Comparison of ENCODE assay signal across 8 cellular contexts in the genomic region with DNA sequence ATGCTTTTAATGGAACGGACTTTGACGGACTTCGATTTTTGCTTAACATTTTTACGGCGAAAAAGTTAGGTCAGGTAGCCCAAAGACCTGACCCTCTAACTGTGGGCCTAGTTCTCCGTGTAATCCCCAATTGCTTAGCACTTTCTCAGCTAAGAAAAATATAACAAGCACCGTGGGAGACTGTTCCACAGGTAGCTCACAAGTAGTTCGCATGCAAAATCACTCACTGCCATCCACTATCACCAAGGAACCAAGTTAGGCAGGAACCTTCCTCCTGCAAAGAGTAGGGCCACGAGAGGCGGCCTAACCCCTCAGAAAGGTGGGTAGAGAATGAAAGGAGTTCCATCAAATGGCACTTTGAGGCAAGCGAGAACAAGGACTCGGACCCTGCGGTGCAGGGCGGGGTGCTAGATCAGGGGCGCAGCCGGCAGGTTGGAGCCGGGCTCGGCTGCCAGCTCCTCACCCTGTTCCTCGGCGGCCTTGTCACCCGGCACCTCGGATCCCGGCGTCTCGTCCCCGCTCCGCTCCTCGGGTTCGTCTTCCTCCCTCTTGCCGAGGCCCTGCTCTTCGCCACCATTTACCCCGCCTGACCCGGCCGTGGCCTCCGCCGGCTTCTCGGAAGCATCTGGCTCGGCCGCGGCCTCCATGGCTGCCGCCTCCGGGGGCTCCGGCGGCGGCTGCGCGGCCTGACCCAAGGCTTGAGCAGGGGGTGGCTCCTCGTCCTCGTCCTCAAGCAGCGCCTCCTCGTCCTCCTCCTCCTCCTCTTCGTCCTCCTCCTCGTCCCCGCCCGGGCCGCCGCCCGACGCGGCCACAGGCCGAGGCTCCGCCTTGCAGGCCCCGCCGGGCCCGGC. TPM values are rescaled to one million over a fixed set of nuclear protein-coding genes. Genes with fewer than 3 reads are reported as not detected.
DNase-seq lines count a peak whose midpoint lies in the region; ATAC-seq, FAIRE-seq and TF ChIP-seq lines count a peak whose summit lies in the region.

No MANE protein-coding gene starts in this region.

- no peak for TF ChIP-seq CTCF in K562 (IDR thresholded peaks at IDR 0.05 in 2 of 3, conservative IDR thresholded peaks at IDR 0.05 in 1 of 3; ENCODE audit: insufficient read depth in 2 of 3, low read depth in 1 of 3, low read length in 3 of 3)
- TF ChIP-seq CTCF in kidney epithelial cell (IDR thresholded peaks at IDR 0.05; ENCODE audit: insufficient read depth, low read length, poor library complexity, severe bottlenecking) = no peak

- H3K4me1 ChIP-seq in HUES48 (ENCODE audit: control insufficient read depth, insufficient read depth, low read length) = 0 out of 2 replicates have a peak, but pooled peaks cover 9% of the 10 kb centered on the region
- H3K4me1 ChIP-seq in K562 (replicated peaks in 1 of 2; ENCODE audit: control insufficient read depth in 2 of 2, insufficient read depth in 2 of 2, low read length in 2 of 2) = peaks cover 13 to 19% of the 10 kb centered on the region in 2 experiments; a peak in 4 of 5 replicates

- no TSS peak for BruUV-seq in K562 (replicated peaks; lab: Mats Ljungman, UMichigan)

- peaks cover 55% of the 10 kb centered on the region for H3K36me3 Mint-ChIP-seq in stimulated activated naive CD8-positive, alpha-beta T cell treated with anti-CD3 and anti-CD28 coated beads, Interleukin-15, Interleukin-2, amounts not matched to agents 100 ng/mL and 50 ng/mL, for 24 hours (ENCODE audit: low read depth)

- intact Hi-C loops in K562 (cut with micrococcal nuclease) = loop anchor here (1.0 to 10.0 kb wide), 7 partner anchors 20 to 136 kb away; partner anchors contain the start of genes BSCL2, GNG3, POLR2G and TMEM179B

- peak overlapping the region; percentile 98 for H3K27ac ChIP-seq in HUES48 (ENCODE audit: low read depth, low read length)
- peak overlapping the region; percentile 99 for H3K27ac ChIP-seq in K562 (ENCODE audit: extremely low read depth, low read depth, low read length)

- H3K9me3 ChIP-seq in HUES48 (ENCODE audit: control insufficient read depth, insufficient read depth, low read length) (no peaks in the 10 kb centered on the region), K562 (replicated peaks; ENCODE audit: control insufficient read depth, insufficient read depth, low read depth, low read length) (no peaks in the 10 kb centered on the region)

- peak overlapping the region; percentile 95 for H3K4me3 Mint-ChIP-seq in stimulated activated naive CD8-positive, alpha-beta T cell treated with anti-CD3 and anti-CD28 coated beads, Interleukin-15, Interleukin-2, amounts not matched to agents 100 ng/mL and 50 ng/mL, for 24 hours

- in situ Hi-C loops in K562 (cut with MboI) = no loop called here

- H3K36me3 ChIP-seq in HUES48 (ENCODE audit: control insufficient read depth, insufficient read depth, low read length) (peaks cover 44% of the 10 kb centered on the region), K562 (ENCODE audit: control insufficient read depth, insufficient read depth, low read length) (peaks cover 58% of the 10 kb centered on the region), kidney epithelial cell (ENCODE audit: control insufficient read depth, insufficient read depth, low read length) (peaks cover 2% of the 10 kb centered on the region)

- H3K9ac ChIP-seq in HUES48 (ENCODE audit: low read depth, low read length) (peak overlapping the region; percentile 71), K562 (ENCODE audit: insufficient read depth in 1 of 2, low read depth in 2 of 2, low read length in 2 of 2) (peak overlapping the region; percentile 98 to 100)

- H3K27me3 ChIP-seq in HUES48 (ENCODE audit: control insufficient read depth, insufficient read depth, low read length) = no peaks in the 10 kb centered on the region
- H3K27me3 ChIP-seq in K562 (ENCODE audit: control insufficient read depth in 2 of 2, insufficient read depth in 2 of 2, low read length in 2 of 2) = no peaks in the 10 kb centered on the region
- no peaks in the 10 kb centered on the region for H3K27me3 ChIP-seq in kidney epithelial cell (ENCODE audit: control insufficient read depth, insufficient read depth, low read length)

- WGBS in K562 (ENCODE audit: insufficient coverage, low coverage, missing lambda C conversion rate) = under 1% methylated on average over 47 of the region's 65 CpGs

- ATAC-seq in K562 = no peak
- no peak for ATAC-seq in GM18861 (IDR thresholded peaks at IDR 0.05; ENCODE audit: unreplicated experiment)

- H3K4me2 ChIP-seq in K562 (ENCODE audit: insufficient read depth, low read length) = peak overlapping the region; percentile 100

- peaks cover 66% of the 10 kb centered on the region for H3K4me1 Mint-ChIP-seq in stimulated activated naive CD8-positive, alpha-beta T cell treated with anti-CD3 and anti-CD28 coated beads, Interleukin-15, Interleukin-2, amounts not matched to agents 100 ng/mL and 50 ng/mL, for 24 hours (ENCODE audit: low read depth)

- no peak for TF ChIP-seq RAD21 in K562 (CRISPR knock-in tag; conservative IDR thresholded peaks at IDR 0.05 in 1 of 2, IDR thresholded peaks at IDR 0.05 in 1 of 2)

- H4K20me1 ChIP-seq in K562 (replicated peaks; ENCODE audit: control insufficient read depth, insufficient read depth, low read length) = peaks cover 6% of the 10 kb centered on the region; the same call in 1 of the 2 replicates

- H3K9me1 ChIP-seq in K562 (ENCODE audit: control insufficient read depth, insufficient read depth, low read length) = no peaks in the 10 kb centered on the region

- CTCF ChIA-PET in K562 (lab: Yijun Ruan, JAX; ENCODE audit: low intra/inter-chr PET ratio) = interaction anchor here (0.6 kb wide), 1 partner anchor 79 kb away, joined by 5 read pairs; the partner anchor contains the start of gene NXF1

- H3K4me3 ChIP-seq in HUES48 (ENCODE audit: low read depth, low read length) (peak overlapping the region; percentile 88), K562 (peak overlapping the region; percentile 90), kidney epithelial cell (ENCODE audit: low read depth, low read length) (peak overlapping the region; percentile 96)

- no peaks in the 10 kb centered on the region for H3K27me3 Mint-ChIP-seq in stimulated activated naive CD8-positive, alpha-beta T cell treated with anti-CD3 and anti-CD28 coated beads, Interleukin-15, Interleukin-2, amounts not matched to agents 100 ng/mL and 50 ng/mL, for 24 hours

- H2AFZ ChIP-seq in K562 (ENCODE audit: low read depth, low read length) = peak overlapping the region; percentile 42; the same call in 1 of the 2 replicates

- no peaks in the 10 kb centered on the region for H3K9me3 Mint-ChIP-seq in stimulated activated naive CD8-positive, alpha-beta T cell treated with anti-CD3 and anti-CD28 coated beads, Interleukin-15, Interleukin-2, amounts not matched to agents 100 ng/mL and 50 ng/mL, for 24 hours

- peaks cover 84% of the 10 kb centered on the region for H3K79me2 ChIP-seq in K562 (ENCODE audit: control insufficient read depth, insufficient read depth, low read length)

- DNase-seq in NK-92 treated with Interleukin-12 subunit alpha and Interleukin-12 subunit beta, amount 100 ng/mL, for 24 hours (lab: John Stamatoyannopoulos, UW) = peak; percentile 28
- no peak for DNase-seq in NK-92 (lab: John Stamatoyannopoulos, UW; ENCODE audit: unreplicated experiment)
- DNase-seq in K562 (ENCODE audit: extremely low read depth in 1 of 4, low spot score in 3 of 4) = peak in 3 of 4 experiments; percentile 24 to 35 (median 29)
- no peak for DNase-seq in kidney epithelial cell (ENCODE audit: low read depth)
- DNase-seq in H54 (ENCODE audit: insufficient read length, low spot score) = no peak

- FAIRE-seq in K562 (lab: Jason Lieb, UNC) (no peak), H54 (lab: Jason Lieb, UNC) (no peak)

- peak overlapping the region; percentile 99 for H3K27ac Mint-ChIP-seq in stimulated activated naive CD8-positive, alpha-beta T cell treated with anti-CD3 and anti-CD28 coated beads, Interleukin-15, Interleukin-2, amounts not matched to agents 100 ng/mL and 50 ng/mL, for 24 hours

- POLR2A ChIA-PET in K562 (lab: Yijun Ruan, JAX) = interaction anchor here (0.6 to 4.5 kb wide), 17 partner anchors 8 to 571 kb away, joined by 3 to 31 read pairs (median 6); partner anchors contain the start of genes BSCL2, C11orf98, CSKMT and GNG3

- TF ChIP-seq POLR2A in K562 (conservative IDR thresholded peaks at IDR 0.05) (no peak), H54 (IDR thresholded peaks at IDR 0.05; ENCODE audit: low read depth, low read length) (no peak)

- no peak for TF ChIP-seq EP300 in K562 (IDR thresholded peaks at IDR 0.05; ENCODE audit: low read length)

RNA-seq across cellular contexts. Expression of gene HNRNPUL2, which starts 0.9 kb away (rescaled TPM):
- total RNA-seq in K562 (2011; cell fraction: chromatin; rRNA removed; ENCODE audit: low replicate concordance) = 97.1 and 127 TPM in 2 replicates
- 33.5 and 44.5 TPM in 2 replicates for total RNA-seq in K562 (2011; cell fraction: nucleolus; rRNA removed)
- total RNA-seq in K562 (2011; cell fraction: nucleoplasm; rRNA removed) = 63.0 and 70.1 TPM in 2 replicates
- 7.8 and 9.0 TPM in 2 replicates for total RNA-seq in K562 (2014; rRNA removed)
- total RNA-seq in K562 (2014; rRNA removed; fragmentation: Illumina TruSeq; extraction: Trizol) = 15.2 and 18.9 TPM in 2 replicates
- total RNA-seq in K562 (2015; rRNA removed; fragmentation: Illumina TruSeq; extraction: Trizol) = 17.5 and 18.2 TPM in 2 replicates
- total RNA-seq in K562 (2021) = 22.4 and 31.9 TPM in 2 replicates
- polyA plus RNA-seq in K562 (2011; rRNA removed) = 14.4 and 15.4 TPM in 2 replicates
- 6.7 and 10.7 TPM in 2 replicates for polyA plus RNA-seq in K562 (2011; cell fraction: cytosol; rRNA removed)
- 15.1 and 19.5 TPM in 2 replicates for polyA plus RNA-seq in K562 (2011; cell fraction: nucleus; rRNA removed)
- polyA plus RNA-seq in K562 (2012) = 32.2 and 50.2 TPM in 2 replicates
- 44.3 and 45.4 TPM in 2 replicates for polyA plus RNA-seq in K562 (2014; fragmentation: Illumina TruSeq; extraction: Trizol)
- polyA plus RNA-seq in K562 (2014; fragmentation: Nextera tagmentation; extraction: Ambion mirVana) = 1 to 10 TPM in 1 of 2 experiments, under 1 TPM in 1; 0.89 to 1.4 TPM
- 23.8 and 32.3 TPM in 2 replicates for polyA plus RNA-seq in K562 (2014; rRNA removed)
- polyA minus RNA-seq in K562 (2011; rRNA and poly(A)+ RNA removed) = 17.4 and 25.6 TPM in 2 replicates
- 10.1 and 10.6 TPM in 2 replicates for polyA minus RNA-seq in K562 (2011; cell fraction: cytosol; rRNA and poly(A)+ RNA removed)
- 11.8 and 22.9 TPM in 2 replicates for polyA minus RNA-seq in K562 (2011; cell fraction: nucleus; rRNA and poly(A)+ RNA removed)
- total RNA-seq in kidney epithelial cell = 12.8 and 14.3 TPM in 2 replicates

RNA-seq across cellular contexts. Expression of gene TTC9C, which starts 1.9 kb away (rescaled TPM):
- 26.7 and 28.7 TPM in 2 replicates for total RNA-seq in K562 (2011; cell fraction: chromatin; rRNA removed; ENCODE audit: low replicate concordance)
- total RNA-seq in K562 (2011; cell fraction: nucleolus; rRNA removed) = 19.0 and 21.8 TPM in 2 replicates
- total RNA-seq in K562 (2011; cell fraction: nucleoplasm; rRNA removed) = 33.8 and 55.3 TPM in 2 replicates
- 33.7 and 39.6 TPM in 2 replicates for total RNA-seq in K562 (2014; rRNA removed)
- total RNA-seq in K562 (2014; rRNA removed; fragmentation: Illumina TruSeq; extraction: Trizol) = 27.7 and 36.3 TPM in 2 replicates
- total RNA-seq in K562 (2015; rRNA removed; fragmentation: Illumina TruSeq; extraction: Trizol) = 38.3 TPM in 2 replicates
- 34.0 and 35.1 TPM in 2 replicates for total RNA-seq in K562 (2021)
- 37.1 and 42.8 TPM in 2 replicates for polyA plus RNA-seq in K562 (2011; rRNA removed)
- polyA plus RNA-seq in K562 (2011; cell fraction: cytosol; rRNA removed) = 23.7 and 39.7 TPM in 2 replicates
- polyA plus RNA-seq in K562 (2011; cell fraction: nucleus; rRNA removed) = 30.6 and 32.5 TPM in 2 replicates
- polyA plus RNA-seq in K562 (2012) = 38.9 and 42.1 TPM in 2 replicates
- polyA plus RNA-seq in K562 (2014; fragmentation: Illumina TruSeq; extraction: Trizol) = 48.8 and 51.2 TPM in 2 replicates
- polyA plus RNA-seq in K562 (2014; fragmentation: Nextera tagmentation; extraction: Ambion mirVana) = 10 to 100 TPM; 56.5 to 59.0 TPM
- 32.8 and 44.6 TPM in 2 replicates for polyA plus RNA-seq in K562 (2014; rRNA removed)
- polyA minus RNA-seq in K562 (2011; rRNA and poly(A)+ RNA removed) = 18.1 and 21.0 TPM in 2 replicates
- 14.7 and 15.4 TPM in 2 replicates for polyA minus RNA-seq in K562 (2011; cell fraction: cytosol; rRNA and poly(A)+ RNA removed)
- 7.7 and 10.4 TPM in 2 replicates for polyA minus RNA-seq in K562 (2011; cell fraction: nucleus; rRNA and poly(A)+ RNA removed)
- 37.5 and 38.6 TPM in 2 replicates for total RNA-seq in kidney epithelial cell

RNA-seq across cellular contexts. Expression of gene GNG3, which starts 18.9 kb away (rescaled TPM):
- total RNA-seq in K562 (2011; cell fraction: chromatin; rRNA removed; ENCODE audit: low replicate concordance) = not detected in 2 replicates
- total RNA-seq in K562 (2011; cell fraction: nucleolus; rRNA removed) = not detected in 2 replicates
- 0.51 TPM in 1 of 2 replicates, not detected in the other for total RNA-seq in K562 (2011; cell fraction: nucleoplasm; rRNA removed)
- total RNA-seq in K562 (2014; rRNA removed) (not detected in 2 replicates), K562 (2014; rRNA removed; fragmentation: Illumina TruSeq; extraction: Trizol) (not detected in 2 replicates), K562 (2015; rRNA removed; fragmentation: Illumina TruSeq; extraction: Trizol) (not detected in 2 replicates), K562 (2021) (not detected in 2 replicates), kidney epithelial cell (not detected in 2 replicates)
- polyA plus RNA-seq in K562 (2011; rRNA removed) (not detected in 2 replicates), K562 (2014; fragmentation: Illumina TruSeq; extraction: Trizol) (not detected in 2 replicates), K562 (2014; fragmentation: Nextera tagmentation; extraction: Ambion mirVana) (under 1 TPM in 1 of 2 experiments, not detected in 1; 0.07 TPM), K562 (2014; rRNA removed) (not detected in 2 replicates)
- not detected in 2 replicates for polyA plus RNA-seq in K562 (2011; cell fraction: cytosol; rRNA removed)
- not detected in 2 replicates for polyA plus RNA-seq in K562 (2011; cell fraction: nucleus; rRNA removed)
- 0.31 and 0.47 TPM in 2 replicates for polyA plus RNA-seq in K562 (2012)
- not detected in 2 replicates for polyA minus RNA-seq in K562 (2011; rRNA and poly(A)+ RNA removed)
- polyA minus RNA-seq in K562 (2011; cell fraction: cytosol; rRNA and poly(A)+ RNA removed) = not detected in 2 replicates
- not detected in 2 replicates for polyA minus RNA-seq in K562 (2011; cell fraction: nucleus; rRNA and poly(A)+ RNA removed)

RNA-seq across cellular contexts. Expression of gene BSCL2, which starts 19.2 kb away (rescaled TPM):
- total RNA-seq in K562 (2011; cell fraction: chromatin; rRNA removed; ENCODE audit: low replicate concordance) = 102 and 143 TPM in 2 replicates
- 134 and 149 TPM in 2 replicates for total RNA-seq in K562 (2011; cell fraction: nucleolus; rRNA removed)
- 116 and 122 TPM in 2 replicates for total RNA-seq in K562 (2011; cell fraction: nucleoplasm; rRNA removed)
- 35.6 and 43.5 TPM in 2 replicates for total RNA-seq in K562 (2014; rRNA removed)
- 19.8 and 25.8 TPM in 2 replicates for total RNA-seq in K562 (2014; rRNA removed; fragmentation: Illumina TruSeq; extraction: Trizol)
- 33.1 and 35.2 TPM in 2 replicates for total RNA-seq in K562 (2015; rRNA removed; fragmentation: Illumina TruSeq; extraction: Trizol)
- 37.0 and 44.5 TPM in 2 replicates for total RNA-seq in K562 (2021)
- polyA plus RNA-seq in K562 (2011; rRNA removed) = 47.7 and 53.1 TPM in 2 replicates
- 94.8 and 124 TPM in 2 replicates for polyA plus RNA-seq in K562 (2011; cell fraction: cytosol; rRNA removed)
- 124 and 160 TPM in 2 replicates for polyA plus RNA-seq in K562 (2011; cell fraction: nucleus; rRNA removed)
- polyA plus RNA-seq in K562 (2012) = 35.6 and 40.3 TPM in 2 replicates
- 30.6 and 36.6 TPM in 2 replicates for polyA plus RNA-seq in K562 (2014; fragmentation: Illumina TruSeq; extraction: Trizol)
- polyA plus RNA-seq in K562 (2014; fragmentation: Nextera tagmentation; extraction: Ambion mirVana) = 10 to 100 TPM; 18.9 to 30.1 TPM
- polyA plus RNA-seq in K562 (2014; rRNA removed) = 46.2 and 51.7 TPM in 2 replicates
- 38.4 and 44.7 TPM in 2 replicates for polyA minus RNA-seq in K562 (2011; rRNA and poly(A)+ RNA removed)
- polyA minus RNA-seq in K562 (2011; cell fraction: cytosol; rRNA and poly(A)+ RNA removed) = 19.9 and 21.2 TPM in 2 replicates
- polyA minus RNA-seq in K562 (2011; cell fraction: nucleus; rRNA and poly(A)+ RNA removed) = 38.1 and 40.0 TPM in 2 replicates
- total RNA-seq in kidney epithelial cell = 45.2 and 56.1 TPM in 2 replicates

RNA-seq across cellular contexts. Expression of gene ZBTB3, which starts 27.6 kb away (rescaled TPM):
- 10.0 and 21.0 TPM in 2 replicates for total RNA-seq in K562 (2011; cell fraction: chromatin; rRNA removed; ENCODE audit: low replicate concordance)
- 18.3 and 20.7 TPM in 2 replicates for total RNA-seq in K562 (2011; cell fraction: nucleolus; rRNA removed)
- 15.9 and 17.5 TPM in 2 replicates for total RNA-seq in K562 (2011; cell fraction: nucleoplasm; rRNA removed)
- total RNA-seq in K562 (2014; rRNA removed) (4.1 and 8.0 TPM in 2 replicates), K562 (2014; rRNA removed; fragmentation: Illumina TruSeq; extraction: Trizol) (6.5 and 7.2 TPM in 2 replicates), K562 (2015; rRNA removed; fragmentation: Illumina TruSeq; extraction: Trizol) (7.1 and 7.3 TPM in 2 replicates), K562 (2021) (8.9 and 10.0 TPM in 2 replicates), kidney epithelial cell (17.3 and 18.8 TPM in 2 replicates)
- polyA plus RNA-seq in K562 (2011; rRNA removed) (8.0 and 8.5 TPM in 2 replicates), K562 (2014; fragmentation: Illumina TruSeq; extraction: Trizol) (2.5 and 2.7 TPM in 2 replicates), K562 (2014; fragmentation: Nextera tagmentation; extraction: Ambion mirVana) (1 to 10 TPM; 1.9 to 3.0 TPM), K562 (2014; rRNA removed) (4.6 and 4.9 TPM in 2 replicates)
- 13.1 and 13.6 TPM in 2 replicates for polyA plus RNA-seq in K562 (2011; cell fraction: cytosol; rRNA removed)
- 8.5 and 10.0 TPM in 2 replicates for polyA plus RNA-seq in K562 (2011; cell fraction: nucleus; rRNA removed)
- 2.7 TPM in 2 replicates for polyA plus RNA-seq in K562 (2012)
- polyA minus RNA-seq in K562 (2011; rRNA and poly(A)+ RNA removed) = 8.0 and 10.4 TPM in 2 replicates
- 6.5 and 8.5 TPM in 2 replicates for polyA minus RNA-seq in K562 (2011; cell fraction: cytosol; rRNA and poly(A)+ RNA removed)
- 5.5 and 8.3 TPM in 2 replicates for polyA minus RNA-seq in K562 (2011; cell fraction: nucleus; rRNA and poly(A)+ RNA removed)

Comparison
In these comparisons a context has a peak if more than half of its experiments do, and no peak if none do; other contexts are left out.
1. DNase-seq: peak in NK-92 treated with Interleukin-12 subunit alpha and Interleukin-12 subunit beta, amount 100 ng/mL, for 24 hours (single experiment) and K562 (3 of 4); none in NK-92 (single experiment), kidney epithelial cell (single experiment) and H54 (single experiment).
2. Peak in every context shown above with its lines, with median percentiles within 50 percentile points of each other: H3K4me3 ChIP-seq.